ENCODE assay signal across 22 cellular contexts in the genomic region with DNA sequence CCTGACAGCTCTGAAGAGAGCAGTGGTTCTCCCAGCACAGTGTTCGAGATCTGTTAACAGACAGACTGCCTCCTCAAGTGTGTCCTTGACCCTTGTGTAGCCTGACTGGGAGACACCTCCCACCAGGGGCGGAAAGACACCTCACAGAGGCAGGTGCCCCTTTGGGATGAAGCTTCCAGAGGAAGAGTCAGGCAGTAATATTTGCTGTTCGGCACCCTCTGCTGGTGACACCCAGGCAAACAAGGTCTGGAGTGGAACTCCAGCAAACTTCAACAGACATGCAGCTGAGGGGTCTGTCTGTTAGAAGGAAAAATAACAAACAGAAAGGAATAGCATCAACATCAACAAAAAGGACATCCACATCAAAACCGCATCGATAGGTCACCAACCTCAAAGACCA. TPM values are rescaled to one million over a fixed set of nuclear protein-coding genes. Genes with fewer than 3 reads are reported as not detected.
"Had no signal": no experiment of that assay in that cellular context is flagged by ENCODE, and none has a peak within 500 bp of the region (broad histone marks: within the 10 kb centered on the region; RNA-seq: fewer than 3 reads in every experiment).

No MANE protein-coding gene starts in this region.

- H3K9me3 ChIP-seq: thoracic aorta, vagina had no signal

- FAIRE-seq: frontal cortex had no signal

- H3K27ac ChIP-seq: breast epithelium, lower lobe of right lung, thoracic aorta, vagina had no signal

- DNase-seq: activated B cell treated with CpG ODN at 0.5 μM for 24 hours; activated CD4-positive, alpha-beta T cell treated with anti-CD3 and anti-CD28 coated beads for 36 hours; activated CD4-positive, alpha-beta T cell treated with anti-CD3 and anti-CD28 coated beads, Interleukin-2, amount 50 U/mL, for 4 hours; activated CD8-positive, alpha-beta memory T cell treated with anti-CD3 and anti-CD28 coated beads, Interleukin-2, amount 50 U/mL, for 48 hours; activated naive CD4-positive, alpha-beta T cell treated with Interleukin-2 at 50 U/mL for 16 hours; activated naive CD8-positive, alpha-beta T cell treated with anti-CD3 and anti-CD28 coated beads for 36 hours; activated T-cell treated with anti-CD3 and anti-CD28 coated beads, Interleukin-2, amount 50 U/mL, for 4 hours; effector CD4-positive, alpha-beta T cell; glutamatergic neuron; hypothalamus; lower lobe of right lung; naive thymus-derived CD8-positive, alpha-beta T cell; stimulated activated CD4-positive, alpha-beta T cell treated with anti-CD3 and anti-CD28 coated beads, Interleukin-4, amount 100 ng/mL, for 24 hours; stimulated activated naive CD4-positive, alpha-beta T cell treated with Interleukin-2 at 50 U/mL for 16 hours had no signal

- H3K27me3 ChIP-seq: breast epithelium, vagina had no signal

- H3K27me3 Mint-ChIP-seq: activated B cell treated with CpG ODN at 0.5 μM for 24 hours; dendritic cell treated with granulocyte-macrophage colony-stimulating factor and Interleukin-4, amounts not matched to agents 40 ng/mL and 50 ng/mL, for 4 days had no signal

- H3K4me1 ChIP-seq: breast epithelium, lower lobe of right lung, vagina had no signal

- H3K4me3 ChIP-seq: breast epithelium, lower lobe of right lung, thoracic aorta, vagina had no signal

- H3K4me1 Mint-ChIP-seq: activated B cell treated with CpG ODN at 0.5 μM for 24 hours; activated CD4-positive, alpha-beta T cell treated with anti-CD3 and anti-CD28 coated beads for 36 hours; activated naive CD8-positive, alpha-beta T cell treated with anti-CD3 and anti-CD28 coated beads for 36 hours; naive thymus-derived CD8-positive, alpha-beta T cell had no signal

- ATAC-seq: activated CD4-positive, alpha-beta T cell treated with anti-CD3 and anti-CD28 coated beads for 36 hours; activated T-cell treated with anti-CD3 and anti-CD28 coated beads, Interleukin-2, amount 50 U/mL, for 4 hours; lower lobe of right lung; naive thymus-derived CD8-positive, alpha-beta T cell had no signal

- H3K4me3 Mint-ChIP-seq: activated B cell treated with CpG ODN at 0.5 μM for 24 hours; activated CD4-positive, alpha-beta T cell treated with anti-CD3 and anti-CD28 coated beads for 36 hours; activated naive CD8-positive, alpha-beta T cell treated with anti-CD3 and anti-CD28 coated beads for 36 hours; activated T-cell treated with anti-CD3 and anti-CD28 coated beads, Interleukin-2, amount 50 U/mL, for 4 hours; dendritic cell treated with granulocyte-macrophage colony-stimulating factor and Interleukin-4, amounts not matched to agents 40 ng/mL and 50 ng/mL, for 4 days; naive thymus-derived CD8-positive, alpha-beta T cell; type B pancreatic cell had no signal

- H3K36me3 ChIP-seq: breast epithelium, lower lobe of right lung, thoracic aorta, vagina had no signal

- H3K36me3 Mint-ChIP-seq: activated naive CD8-positive, alpha-beta T cell treated with anti-CD3 and anti-CD28 coated beads for 36 hours; type B pancreatic cell had no signal

- H3K27ac Mint-ChIP-seq: activated B cell treated with CpG ODN at 0.5 μM for 24 hours; activated CD4-positive, alpha-beta T cell treated with anti-CD3 and anti-CD28 coated beads for 36 hours; activated naive CD8-positive, alpha-beta T cell treated with anti-CD3 and anti-CD28 coated beads for 36 hours; dendritic cell treated with granulocyte-macrophage colony-stimulating factor and Interleukin-4, amounts not matched to agents 40 ng/mL and 50 ng/mL, for 4 days; naive thymus-derived CD8-positive, alpha-beta T cell; type B pancreatic cell had no signal

RNA-seq across cellular contexts. Expression of a gene that starts 21.6 kb away (rescaled TPM):
- total RNA-seq: activated B cell treated with CpG ODN at 0.5 μM for 24 hours; activated CD4-positive, alpha-beta T cell treated with anti-CD3 and anti-CD28 coated beads for 36 hours; activated CD8-positive, alpha-beta memory T cell treated with anti-CD3 and anti-CD28 coated beads for 36 hours; activated naive CD8-positive, alpha-beta T cell treated with anti-CD3 and anti-CD28 coated beads for 36 hours; naive thymus-derived CD8-positive, alpha-beta T cell; T-helper 1 cell treated with Interleukin-12 subunit alpha and Interleukin-12 subunit beta and Interleukin-4 antibody, amounts not matched to agents 30 ng/mL and 1 ng/mL, for 36 hours had no signal
- polyA plus RNA-seq: naive thymus-derived CD8-positive, alpha-beta T cell had no signal
